Comparison of ENCODE assay signal across 8 cellular contexts in genomic region chr9:70510157-70510770, GRCh38.
DNase-seq lines count a peak whose midpoint lies in the region; ATAC-seq and TF ChIP-seq lines count a peak whose summit lies in the region.

No MANE protein-coding gene starts in this region.

- no peak overlapping the region for H3K4me3 Mint-ChIP-seq in neural crest cell

- no peak overlapping the region for H2AFZ ChIP-seq in mammary epithelial cell (ENCODE audit: low read depth, low read length)

- intact Hi-C loops in mammary epithelial cell (cut with micrococcal nuclease): loop anchor here (2.0 to 5.0 kb wide), 2 partner anchors 93 to 168 kb away; no protein-coding TSS in a partner anchor

- no peaks in the 10 kb centered on the region for H3K9me3 ChIP-seq in mammary epithelial cell (replicated peaks; ENCODE audit: insufficient read depth, low read length)

- H3K9me3 Mint-ChIP-seq in neural crest cell: no peaks in the 10 kb centered on the region

- no peaks in the 10 kb centered on the region for H4K20me1 ChIP-seq in mammary epithelial cell (ENCODE audit: insufficient read depth, low read length)

- WGBS in mammary epithelial cell (ENCODE audit: low coverage, missing lambda C conversion rate): 67% methylated on average over 3 of the region's 3 CpGs

- H3K4me1 Mint-ChIP-seq in neural crest cell: no peaks in the 10 kb centered on the region

- no peak overlapping the region for H3K27ac Mint-ChIP-seq in neural crest cell (ENCODE audit: unreplicated experiment)

- H3K27ac ChIP-seq in mammary epithelial cell (ENCODE audit: insufficient read depth, low read depth, low read length): no peak overlapping the region

- no peak for ATAC-seq in HG03135 (IDR thresholded peaks at IDR 0.05; ENCODE audit: unreplicated experiment)

- no peaks in the 10 kb centered on the region for H3K27me3 ChIP-seq in mammary epithelial cell (ENCODE audit: insufficient read depth, low read length)

- no peaks in the 10 kb centered on the region for H3K36me3 Mint-ChIP-seq in neural crest cell (ENCODE audit: low read depth)

- H3K4me3 ChIP-seq in mammary epithelial cell (replicated peaks in 1 of 3; ENCODE audit: insufficient read depth in 1 of 3, low read depth in 2 of 3, low read length in 3 of 3): no peak overlapping the region

- no peak overlapping the region for H3K9ac ChIP-seq in mammary epithelial cell (ENCODE audit: insufficient read depth, low read length)

- no peaks in the 10 kb centered on the region for H3K27me3 Mint-ChIP-seq in neural crest cell (ENCODE audit: low read depth)

- dilution Hi-C loops in mammary epithelial cell (cut with HindIII; ENCODE audit: low sequenced_read_pairs): no loop called here

- DNase-seq in EL (peak; percentile 23), HuH-7.5 (ENCODE audit: low spot score) (peak; percentile 17), mammary epithelial cell (no peak), neural crest cell (ENCODE audit: low read depth, low spot score) (peak; percentile 22), NCI-H146 (lab: John Stamatoyannopoulos, UW) (no peak), HK-2 (ENCODE audit: unreplicated experiment) (no peak), NCI-H1694 (lab: John Stamatoyannopoulos, UW) (no peak)

- no peaks in the 10 kb centered on the region for H3K36me3 ChIP-seq in mammary epithelial cell (ENCODE audit: insufficient read depth, low read length)

- no TSS peak for BruUV-seq in mammary epithelial cell (replicated peaks; lab: Mats Ljungman, UMichigan)

- no peak overlapping the region for H3K4me2 ChIP-seq in mammary epithelial cell (ENCODE audit: insufficient read depth, low read depth, low read length)

- CTCF ChIA-PET in mammary epithelial cell (lab: Charles Lee; ENCODE audit: low non-redundant PET): no interaction called here

- H3K79me2 ChIP-seq in mammary epithelial cell (ENCODE audit: insufficient read depth, low read length): no peaks in the 10 kb centered on the region

- peak; percentile 67 to 73 for TF ChIP-seq CTCF in mammary epithelial cell (conservative IDR thresholded peaks at IDR 0.05 in 1 of 2, IDR thresholded peaks at IDR 0.05 in 1 of 2; ENCODE audit: extremely low read depth in 1 of 2, insufficient read depth in 1 of 2, low read depth in 1 of 2, low read length in 2 of 2)
- TF ChIP-seq CTCF in neural crest cell (conservative IDR thresholded peaks at IDR 0.05): peak; percentile 63

- no peaks in the 10 kb centered on the region for H3K4me1 ChIP-seq in mammary epithelial cell (ENCODE audit: insufficient read depth, low read length)

- in situ Hi-C loops in mammary epithelial cell (cut with MboI; ENCODE audit: low sequenced_read_pairs in 2 of 2): no loop called here

Comparison
In these comparisons a context has a peak if more than half of its experiments do, and no peak if none do; other contexts are left out.
1. DNase-seq: peak in EL (single experiment), HuH-7.5 (single experiment) and neural crest cell (single experiment); none in mammary epithelial cell (single experiment), NCI-H146 (single experiment), HK-2 (single experiment) and NCI-H1694 (single experiment).